ENCODE assay signal across 1 cellular context in genomic region chr22:20204281-20204680, GRCh38.
TF ChIP-seq lines count a peak whose summit lies in the region.

No MANE protein-coding gene starts in this region.

TF ChIP-seq in HCT116, 20 proteins besides CTCF, POLR2A, EP300 and RAD21 (continued from another document):
- TF ChIP-seq ATF3 (IDR thresholded peaks at IDR 0.05) = no peak
- TF ChIP-seq, protein P1, sequence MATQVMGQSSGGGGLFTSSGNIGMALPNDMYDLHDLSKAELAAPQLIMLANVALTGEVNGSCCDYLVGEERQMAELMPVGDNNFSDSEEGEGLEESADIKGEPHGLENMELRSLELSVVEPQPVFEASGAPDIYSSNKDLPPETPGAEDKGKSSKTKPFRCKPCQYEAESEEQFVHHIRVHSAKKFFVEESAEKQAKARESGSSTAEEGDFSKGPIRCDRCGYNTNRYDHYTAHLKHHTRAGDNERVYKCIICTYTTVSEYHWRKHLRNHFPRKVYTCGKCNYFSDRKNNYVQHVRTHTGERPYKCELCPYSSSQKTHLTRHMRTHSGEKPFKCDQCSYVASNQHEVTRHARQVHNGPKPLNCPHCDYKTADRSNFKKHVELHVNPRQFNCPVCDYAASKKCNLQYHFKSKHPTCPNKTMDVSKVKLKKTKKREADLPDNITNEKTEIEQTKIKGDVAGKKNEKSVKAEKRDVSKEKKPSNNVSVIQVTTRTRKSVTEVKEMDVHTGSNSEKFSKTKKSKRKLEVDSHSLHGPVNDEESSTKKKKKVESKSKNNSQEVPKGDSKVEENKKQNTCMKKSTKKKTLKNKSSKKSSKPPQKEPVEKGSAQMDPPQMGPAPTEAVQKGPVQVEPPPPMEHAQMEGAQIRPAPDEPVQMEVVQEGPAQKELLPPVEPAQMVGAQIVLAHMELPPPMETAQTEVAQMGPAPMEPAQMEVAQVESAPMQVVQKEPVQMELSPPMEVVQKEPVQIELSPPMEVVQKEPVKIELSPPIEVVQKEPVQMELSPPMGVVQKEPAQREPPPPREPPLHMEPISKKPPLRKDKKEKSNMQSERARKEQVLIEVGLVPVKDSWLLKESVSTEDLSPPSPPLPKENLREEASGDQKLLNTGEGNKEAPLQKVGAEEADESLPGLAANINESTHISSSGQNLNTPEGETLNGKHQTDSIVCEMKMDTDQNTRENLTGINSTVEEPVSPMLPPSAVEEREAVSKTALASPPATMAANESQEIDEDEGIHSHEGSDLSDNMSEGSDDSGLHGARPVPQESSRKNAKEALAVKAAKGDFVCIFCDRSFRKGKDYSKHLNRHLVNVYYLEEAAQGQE (IDR thresholded peaks at IDR 0.05; ENCODE audit: low read depth) = no peak
- TF ChIP-seq YY1 (IDR thresholded peaks at IDR 0.05; ENCODE audit: extremely low read depth, insufficient replicate concordance, low read depth, low read length) = no peak
- TF ChIP-seq ELF1 (IDR thresholded peaks at IDR 0.05; ENCODE audit: borderline replicate concordance, low read depth) = no peak
- TF ChIP-seq EZH2phosphoT487 (IDR thresholded peaks at IDR 0.05; ENCODE audit: borderline replicate concordance) = no peak
- no peak for TF ChIP-seq POLR2AphosphoS5 (IDR thresholded peaks at IDR 0.05; ENCODE audit: low read depth, low read length)
- TF ChIP-seq ZNF274 (IDR thresholded peaks at IDR 0.05; ENCODE audit: low read depth, low read length) = no peak
- TF ChIP-seq FOSL1 (IDR thresholded peaks at IDR 0.05; ENCODE audit: low read depth) = no peak
TF ChIP-seq in HCT116: peak in this region for 0.
